ENCODE assay signal across 9 cellular contexts in genomic region chr20:38927902-38928578, GRCh38. TPM values are rescaled to one million over a fixed set of nuclear protein-coding genes. Genes with fewer than 3 reads are reported as not detected.
DNase-seq lines count a peak whose midpoint lies in the region; ATAC-seq and TF ChIP-seq lines count a peak whose summit lies in the region.
"Had no signal": no experiment of that assay in that cellular context is flagged by ENCODE, and none has a peak within 500 bp of the region (broad histone marks: within the 10 kb centered on the region; RNA-seq: fewer than 3 reads in every experiment).

No MANE protein-coding gene starts in this region.

- no peaks in the 10 kb centered on the region for H3K27me3 Mint-ChIP-seq in activated T-cell treated with anti-CD3 and anti-CD28 coated beads, Interleukin-2, amount 50 U/mL, for 4 hours (ENCODE audit: low read depth)
- peaks cover 6 to 10% of the 10 kb centered on the region in 2 donors for H3K27me3 Mint-ChIP-seq in stimulated activated naive B cell treated with anti-CD40 and anti-IgM and Interleukin-4, amounts not matched to agents 10 μg/mL and 1 μg/mL and 100 μg/mL, for 72 hours

- BruUV-seq in Panc1 (replicated peaks; lab: Mats Ljungman, UMichigan), result no TSS peak

- ATAC-seq in activated T-cell treated with anti-CD3 and anti-CD28 coated beads, Interleukin-2, amount 50 U/mL, for 4 hours, result no peak
- ATAC-seq in Panc1 (no peak), GM18870 (IDR thresholded peaks at IDR 0.05; ENCODE audit: unreplicated experiment) (no peak)
- no peak for ATAC-seq in stimulated activated naive B cell treated with anti-CD40 and anti-IgM and Interleukin-4, amounts not matched to agents 10 μg/mL and 1 μg/mL and 100 μg/mL, for 72 hours (replicated peaks)

- H3K27ac ChIP-seq in Panc1 (ENCODE audit: low read length) (peak overlapping the region; percentile 89), esophagus muscularis mucosa (replicated peaks in 1 of 4) (peak overlapping the region; percentile 77 to 91 (median 85))

- POLR2A ChIA-PET in Panc1 (lab: Charles Lee), result interaction anchor here (0.6 kb wide), 1 partner anchor 69 kb away, joined by 6 read pairs; no protein-coding TSS in a partner anchor

- peak overlapping the region; percentile 81 to 85 for H3K4me3 ChIP-seq in Panc1 (ENCODE audit: low read depth in 2 of 2, low read length in 2 of 2)
- H3K4me3 ChIP-seq in esophagus muscularis mucosa, result peak overlapping the region; percentile 67 to 92 (median 78)

- no peak overlapping the region for H3K27ac Mint-ChIP-seq in stimulated activated naive B cell treated with anti-CD40 and anti-IgM and Interleukin-4, amounts not matched to agents 10 μg/mL and 1 μg/mL and 100 μg/mL, for 72 hours

- H3K4me1 ChIP-seq in Panc1 (ENCODE audit: control insufficient read depth, insufficient read depth, low read length) (peaks cover 16% of the 10 kb centered on the region), esophagus muscularis mucosa (peaks cover 16 to 53% (median 21%) of the 10 kb centered on the region in 4 donors)

- no peak for TF ChIP-seq POLR2A in esophagus muscularis mucosa (IDR thresholded peaks at IDR 0.05; ENCODE audit: low read depth)

- TF ChIP-seq CTCF in Panc1 (IDR thresholded peaks at IDR 0.05) (no peak), esophagus muscularis mucosa (IDR thresholded peaks at IDR 0.05) (no peak)

- H3K27me3 ChIP-seq in Panc1 (ENCODE audit: control insufficient read depth, insufficient read depth, low read length) (no peaks in the 10 kb centered on the region), esophagus muscularis mucosa (no peaks in the 10 kb centered on the region)

- H3K9me3 Mint-ChIP-seq in activated T-cell treated with anti-CD3 and anti-CD28 coated beads, Interleukin-2, amount 50 U/mL, for 4 hours, result no peaks in the 10 kb centered on the region
- H3K9me3 Mint-ChIP-seq in stimulated activated naive B cell treated with anti-CD40 and anti-IgM and Interleukin-4, amounts not matched to agents 10 μg/mL and 1 μg/mL and 100 μg/mL, for 72 hours, result no peaks in the 10 kb centered on the region

- in situ Hi-C loops in Panc1 (cut with HindIII; ENCODE audit: low pct_unique_long_range_greater_than_20kb, low sequenced_read_pairs), result no loop called here

- H3K36me3 Mint-ChIP-seq in activated T-cell treated with anti-CD3 and anti-CD28 coated beads, Interleukin-2, amount 50 U/mL, for 4 hours (ENCODE audit: insufficient read depth), result peaks cover 3% of the 10 kb centered on the region
- H3K36me3 Mint-ChIP-seq in stimulated activated naive B cell treated with anti-CD40 and anti-IgM and Interleukin-4, amounts not matched to agents 10 μg/mL and 1 μg/mL and 100 μg/mL, for 72 hours, result peaks cover 9 to 10% of the 10 kb centered on the region in 2 donors

- TF ChIP-seq EP300 in esophagus muscularis mucosa (IDR thresholded peaks at IDR 0.05), result no peak

- no peak for DNase-seq in activated T-cell treated with anti-CD3 and anti-CD28 coated beads, Interleukin-2, amount 50 U/mL, for 4 hours
- DNase-seq in activated T-cell treated with anti-CD3 and anti-CD28 coated beads for 4 hours, result no peak
- no peak for DNase-seq in Panc1 (ENCODE audit: low read depth, low spot score)
- DNase-seq in esophagus muscularis mucosa (ENCODE audit: extremely low spot score), result no peak
- no peak for DNase-seq in stimulated activated naive B cell treated with anti-CD40 and anti-IgM and Interleukin-4, amounts not matched to agents 10 μg/mL and 1 μg/mL and 100 μg/mL, for 72 hours
- DNase-seq in mucosa of gallbladder (ENCODE audit: low spot score), result no peak
- no peak for DNase-seq in NCI-H524 treated with DMSO at 0.1 percent for 48 hours (lab: John Stamatoyannopoulos, UW)
- DNase-seq: NCI-H187 had no signal

- CTCF ChIA-PET in Panc1 (lab: Charles Lee), result no interaction called here

- intact Hi-C loops in Panc1 (cut with micrococcal nuclease; ENCODE audit: unreplicated experiment), result loop anchor here (2.0 kb wide), 1 partner anchor 121 kb away; no protein-coding TSS in a partner anchor
- intact Hi-C loops in esophagus muscularis mucosa (cut with DNase I), result loop anchor here (2.0 to 10.0 kb wide), 3 partner anchors 109 to 157 kb away; no protein-coding TSS in a partner anchor

- peaks cover 23% of the 10 kb centered on the region for H3K4me1 Mint-ChIP-seq in activated T-cell treated with anti-CD3 and anti-CD28 coated beads, Interleukin-2, amount 50 U/mL, for 4 hours (ENCODE audit: low read depth)
- peaks cover 8 to 24% of the 10 kb centered on the region in 2 donors for H3K4me1 Mint-ChIP-seq in stimulated activated naive B cell treated with anti-CD40 and anti-IgM and Interleukin-4, amounts not matched to agents 10 μg/mL and 1 μg/mL and 100 μg/mL, for 72 hours

- H3K4me3 Mint-ChIP-seq in activated T-cell treated with anti-CD3 and anti-CD28 coated beads, Interleukin-2, amount 50 U/mL, for 4 hours, result peak overlapping the region; percentile 74
- H3K4me3 Mint-ChIP-seq in stimulated activated naive B cell treated with anti-CD40 and anti-IgM and Interleukin-4, amounts not matched to agents 10 μg/mL and 1 μg/mL and 100 μg/mL, for 72 hours, result peak overlapping the region; percentile 39 to 75

- 65% methylated on average over 3 of the region's 5 CpGs for WGBS in esophagus muscularis mucosa

- H3K9me3 ChIP-seq in Panc1 (ENCODE audit: control insufficient read depth, insufficient read depth, low read depth, low read length) (no peaks in the 10 kb centered on the region), esophagus muscularis mucosa (no peaks in the 10 kb centered on the region)

- H3K36me3 ChIP-seq in Panc1 (ENCODE audit: control insufficient read depth, insufficient read depth, low read length) (no peaks in the 10 kb centered on the region; the same call in 1 of the 2 replicates), esophagus muscularis mucosa (no peaks in the 10 kb centered on the region)

RNA-seq across cellular contexts. Expression of gene FAM83D, which starts 1.8 kb away (rescaled TPM):
- 1 to 10 TPM; 1.3 to 1.9 (median 1.4) TPM for total RNA-seq in activated T-cell treated with anti-CD3 and anti-CD28 coated beads, Interleukin-2, amount 50 U/mL, for 4 hours
- total RNA-seq in Panc1 (2021; ENCODE audit: unreplicated experiment) (30.9 TPM), esophagus muscularis mucosa (100 to 1,000 TPM in 3 of 4 donors, 10 to 100 TPM in 1; 93.9 to 311 (median 211) TPM), mucosa of gallbladder (48.3 TPM)
- 14.5 TPM for polyA plus RNA-seq in Panc1 (2012; ENCODE audit: insufficient read length)

RNA-seq across cellular contexts. Expression of gene DHX35, which starts 34.1 kb away (rescaled TPM):
- 10 to 100 TPM; 14.3 to 17.2 (median 15.8) TPM for total RNA-seq in activated T-cell treated with anti-CD3 and anti-CD28 coated beads, Interleukin-2, amount 50 U/mL, for 4 hours
- 12.2 TPM for total RNA-seq in Panc1 (2021; ENCODE audit: unreplicated experiment)
- 8.4 TPM for polyA plus RNA-seq in Panc1 (2012; ENCODE audit: insufficient read length)
- total RNA-seq in esophagus muscularis mucosa, result 10 to 100 TPM; 19.7 to 31.7 (median 24.5) TPM
- total RNA-seq in mucosa of gallbladder, result 10.3 TPM

Comparison
In these comparisons a context has a peak if more than half of its experiments do, and no peak if none do; other contexts are left out.
1. RNA of gene FAM83D, which starts 1.8 kb away (total RNA-seq): 93.9 to 311 TPM in esophagus muscularis mucosa, 48.3 TPM in mucosa of gallbladder (single experiment) and 30.9 TPM in Panc1 (single experiment); 1.3 to 1.9 TPM in activated T-cell treated with anti-CD3 and anti-CD28 coated beads, Interleukin-2, amount 50 U/mL, for 4 hours; every median in the first group is over 10 times any median in the second.